Comparison of ENCODE assay signal across 13 cellular contexts in genomic region chr15:90358124-90359033, GRCh38. TPM values are rescaled to one million over a fixed set of nuclear protein-coding genes. Genes with fewer than 3 reads are reported as not detected.
DNase-seq lines count a peak whose midpoint lies in the region; ATAC-seq and TF ChIP-seq lines count a peak whose summit lies in the region.
"Had no signal": no experiment of that assay in that cellular context is flagged by ENCODE, and none has a peak within 500 bp of the region (broad histone marks: within the 10 kb centered on the region; RNA-seq: fewer than 3 reads in every experiment).

No MANE protein-coding gene starts in this region.

- H3K36me3 ChIP-seq in SJSA1, result peaks cover 11% of the 10 kb centered on the region; the same call in 1 of the 2 replicates
- H3K36me3 ChIP-seq: Peyer's patch had no signal

- H3K4me1 ChIP-seq in SJSA1 (replicated peaks), result peaks cover 45% of the 10 kb centered on the region

- H3K27me3 ChIP-seq in SJSA1 (replicated peaks), result no peaks in the 10 kb centered on the region
- H3K27me3 ChIP-seq: Peyer's patch had no signal

- H3K27ac ChIP-seq in SJSA1, result peak overlapping the region; percentile 98
- H3K27ac ChIP-seq: Peyer's patch had no signal

- peak; percentile 22 for DNase-seq in stimulated activated CD4-positive, alpha-beta T cell treated with anti-CD3 and anti-CD28 coated beads, Interleukin-1b, Interleukin-23, amount 100 ng/mL, for 48 hours
- DNase-seq in stimulated activated CD4-positive, alpha-beta T cell treated with anti-CD3 and anti-CD28 coated beads, Interleukin-15, amount 100 ng/mL, for 24 hours, result no peak
- DNase-seq in SJSA1 (ENCODE audit: low read depth in 1 of 2, low spot score in 2 of 2) (peak; percentile 84 to 90), fibroblast of pulmonary artery (ENCODE audit: low read depth) (peak; percentile 56)
- DNase-seq in activated effector memory CD4-positive, alpha-beta T cell treated with anti-CD3 and anti-CD28 coated beads, Interleukin-2, amount 50 U/mL, for 16 hours, result no peak
- DNase-seq: activated naive CD4-positive, alpha-beta T cell treated with Interleukin-2 at 50 U/mL for 16 hours; CD4-positive, alpha-beta T cell; effector memory CD4-positive, alpha-beta T cell; NCI-H2029; Peyer's patch had no signal

- ATAC-seq in HG02763 (IDR thresholded peaks at IDR 0.05; ENCODE audit: unreplicated experiment) (no peak), GM21447 (IDR thresholded peaks at IDR 0.05; ENCODE audit: unreplicated experiment) (no peak), GM21529 (IDR thresholded peaks at IDR 0.05; ENCODE audit: unreplicated experiment) (no peak)

- TF ChIP-seq CTCF in fibroblast of pulmonary artery (IDR thresholded peaks at IDR 0.05; ENCODE audit: low read length, missing control alignments), result no peak

- H3K9me3 ChIP-seq in SJSA1 (replicated peaks), result no peaks in the 10 kb centered on the region
- H3K9me3 ChIP-seq: Peyer's patch had no signal

- H3K4me3 ChIP-seq in SJSA1, result no peak overlapping the region
- no peak overlapping the region for H3K4me3 ChIP-seq in fibroblast of pulmonary artery (replicated peaks; ENCODE audit: low read depth, low read length)
- H3K4me3 ChIP-seq: Peyer's patch had no signal

RNA-seq across cellular contexts. Expression of gene ZNF774, which starts 6.3 kb away (rescaled TPM):
- 0.66 and 4.1 TPM in 2 replicates for total RNA-seq in SJSA1 (2014; rRNA removed; shearing (Covaris generic))

RNA-seq across cellular contexts. Expression of gene IQGAP1, which starts 29.7 kb away (rescaled TPM):
- 163 and 235 TPM in 2 replicates for total RNA-seq in SJSA1 (2014; rRNA removed; shearing (Covaris generic))

Comparison
In these comparisons a context has a peak if more than half of its experiments do, and no peak if none do; other contexts are left out.
1. DNase-seq: peak in stimulated activated CD4-positive, alpha-beta T cell treated with anti-CD3 and anti-CD28 coated beads, Interleukin-1b, Interleukin-23, amount 100 ng/mL, for 48 hours (single experiment), SJSA1 (2 of 2) and fibroblast of pulmonary artery (single experiment); none in stimulated activated CD4-positive, alpha-beta T cell treated with anti-CD3 and anti-CD28 coated beads, Interleukin-15, amount 100 ng/mL, for 24 hours (single experiment) and activated effector memory CD4-positive, alpha-beta T cell treated with anti-CD3 and anti-CD28 coated beads, Interleukin-2, amount 50 U/mL, for 16 hours (single experiment).